In genomic region chr2:202135111-202135874, GRCh38 we compare ENCODE assay signal across 9 cellular contexts.
DNase-seq lines count a peak whose midpoint lies in the region; ATAC-seq, FAIRE-seq and TF ChIP-seq lines count a peak whose summit lies in the region.
"Had no signal": no experiment of that assay in that cellular context is flagged by ENCODE, and none has a peak within 500 bp of the region (broad histone marks: within the 10 kb centered on the region; RNA-seq: fewer than 3 reads in every experiment).

No MANE protein-coding gene starts in this region.

- no peaks in the 10 kb centered on the region for H3K36me3 Mint-ChIP-seq in CD14-positive monocyte
- H3K36me3 Mint-ChIP-seq: activated naive CD4-positive, alpha-beta T cell treated with anti-CD3 and anti-CD28 coated beads, Interleukin-2, amount 10 ng/mL, durations not matched to agents 7 days and 5 days had no signal

- TF ChIP-seq POLR2A in right lobe of liver (IDR thresholded peaks at IDR 0.05) (no peak), GM12891 (IDR thresholded peaks at IDR 0.05; ENCODE audit: low read depth, low read length) (no peak)

- no peak overlapping the region for H3K4me3 Mint-ChIP-seq in CD14-positive monocyte
- H3K4me3 Mint-ChIP-seq: activated naive CD4-positive, alpha-beta T cell treated with anti-CD3 and anti-CD28 coated beads, Interleukin-2, amount 10 ng/mL, durations not matched to agents 7 days and 5 days had no signal

- H3K9me3 ChIP-seq in right lobe of liver = no peaks in the 10 kb centered on the region
- H3K9me3 ChIP-seq in thoracic aorta = no peaks in the 10 kb centered on the region

- H3K9me3 Mint-ChIP-seq in CD14-positive monocyte = no peaks in the 10 kb centered on the region
- H3K9me3 Mint-ChIP-seq: activated naive CD4-positive, alpha-beta T cell treated with anti-CD3 and anti-CD28 coated beads, Interleukin-2, amount 10 ng/mL, durations not matched to agents 7 days and 5 days had no signal

- DNase-seq in HPDE6-E6E7 (ENCODE audit: extremely low spot score) (peak; percentile 12), coronary artery (ENCODE audit: low spot score) (peak; percentile 80), right lobe of liver (no peak), thoracic aorta (ENCODE audit: low spot score) (peak; percentile 33), GM12891 (ENCODE audit: insufficient read length, low spot score) (no peak), CD14-positive monocyte (ENCODE audit: low spot score) (no peak)
- no peak for DNase-seq in effector CD4-positive, alpha-beta T cell
- no peak for DNase-seq in stimulated activated naive CD4-positive, alpha-beta T cell (lab: John Stamatoyannopoulos, UW)
- DNase-seq: activated naive CD4-positive, alpha-beta T cell treated with anti-CD3 and anti-CD28 coated beads, Interleukin-2, amount 10 ng/mL, durations not matched to agents 7 days and 5 days had no signal

- ATAC-seq in right lobe of liver (peak; percentile 26 to 44 (median 40)), thoracic aorta (ENCODE audit: insufficient number of reproducible peaks, low FRiP score, low read depth) (peak; percentile 76)

- no peaks in the 10 kb centered on the region for H3K4me1 ChIP-seq in right lobe of liver
- H3K4me1 ChIP-seq in thoracic aorta (ENCODE audit: control insufficient read depth in 1 of 2, low read depth in 2 of 2) = peaks cover 4 to 15% of the 10 kb centered on the region in 2 donors

- intact Hi-C loops in right lobe of liver (cut with DNase I) = no loop called here
- intact Hi-C loops in CD14-positive monocyte (cut with micrococcal nuclease) = no loop called here

- WGBS in right lobe of liver (ENCODE audit: insufficient coverage, low coverage, low lambda C conversion rate, missing lambda C conversion rate) = 55% methylated on average over 4 of the region's 4 CpGs

- H3K27ac ChIP-seq in coronary artery (peak overlapping the region in 1 of 2 donors; percentile 1), right lobe of liver (no peak overlapping the region), thoracic aorta (peak overlapping the region in 1 of 2 donors; percentile 2)

- no peak for FAIRE-seq in GM12891 (lab: Jason Lieb, UNC)

- H3K27me3 ChIP-seq in right lobe of liver (no peaks in the 10 kb centered on the region), thoracic aorta (replicated peaks; ENCODE audit: insufficient read depth) (no peaks in the 10 kb centered on the region)

- no peak overlapping the region for H3K27ac Mint-ChIP-seq in CD14-positive monocyte
- H3K27ac Mint-ChIP-seq: activated naive CD4-positive, alpha-beta T cell treated with anti-CD3 and anti-CD28 coated beads, Interleukin-2, amount 10 ng/mL, durations not matched to agents 7 days and 5 days had no signal

- TF ChIP-seq CTCF in coronary artery (IDR thresholded peaks at IDR 0.05) = no peak
- TF ChIP-seq CTCF in right lobe of liver (IDR thresholded peaks at IDR 0.05) = no peak
- no peak for TF ChIP-seq CTCF in thoracic aorta (IDR thresholded peaks at IDR 0.05)
- TF ChIP-seq CTCF in CD14-positive monocyte (IDR thresholded peaks at IDR 0.05) = no peak

- H3K36me3 ChIP-seq in right lobe of liver = no peaks in the 10 kb centered on the region
- H3K36me3 ChIP-seq in thoracic aorta = no peaks in the 10 kb centered on the region

- H3K27me3 Mint-ChIP-seq in CD14-positive monocyte (ENCODE audit: low read depth in 3 of 3) = peaks cover 0 to 3% (median 2%) of the 10 kb centered on the region in 3 donors

- H3K4me1 Mint-ChIP-seq in CD14-positive monocyte = no peaks in the 10 kb centered on the region
- H3K4me1 Mint-ChIP-seq: activated naive CD4-positive, alpha-beta T cell treated with anti-CD3 and anti-CD28 coated beads, Interleukin-2, amount 10 ng/mL, durations not matched to agents 7 days and 5 days had no signal

- H3K4me3 ChIP-seq in coronary artery (no peak overlapping the region), right lobe of liver (no peak overlapping the region), thoracic aorta (no peak overlapping the region)

TF ChIP-seq in GM12891, 5 proteins besides CTCF, POLR2A, EP300 and RAD21:
- no peak for TF ChIP-seq TAF1 (IDR thresholded peaks at IDR 0.05; ENCODE audit: low read depth, low read length)
- TF ChIP-seq POU2F2 (IDR thresholded peaks at IDR 0.05; ENCODE audit: low read depth, low read length) = no peak
- TF ChIP-seq POLR2AphosphoS5 (IDR thresholded peaks at IDR 0.05; ENCODE audit: low read depth, low read length) = no peak
- no peak for TF ChIP-seq SPI1 (IDR thresholded peaks at IDR 0.05; ENCODE audit: low read depth, low read length)
- no peak for TF ChIP-seq PAX5 (IDR thresholded peaks at IDR 0.05; ENCODE audit: insufficient read depth, low read length, severe bottlenecking)

Comparison
In these comparisons a context has a peak if more than half of its experiments do, and no peak if none do; other contexts are left out.
1. DNase-seq: peak in HPDE6-E6E7 (single experiment), coronary artery (single experiment) and thoracic aorta (single experiment); none in right lobe of liver (0 of 3), GM12891 (single experiment), effector CD4-positive, alpha-beta T cell (single experiment), CD14-positive monocyte (single experiment) and stimulated activated naive CD4-positive, alpha-beta T cell (0 of 6).